Comparison of ENCODE assay signal across 18 cellular contexts in the genomic region with DNA sequence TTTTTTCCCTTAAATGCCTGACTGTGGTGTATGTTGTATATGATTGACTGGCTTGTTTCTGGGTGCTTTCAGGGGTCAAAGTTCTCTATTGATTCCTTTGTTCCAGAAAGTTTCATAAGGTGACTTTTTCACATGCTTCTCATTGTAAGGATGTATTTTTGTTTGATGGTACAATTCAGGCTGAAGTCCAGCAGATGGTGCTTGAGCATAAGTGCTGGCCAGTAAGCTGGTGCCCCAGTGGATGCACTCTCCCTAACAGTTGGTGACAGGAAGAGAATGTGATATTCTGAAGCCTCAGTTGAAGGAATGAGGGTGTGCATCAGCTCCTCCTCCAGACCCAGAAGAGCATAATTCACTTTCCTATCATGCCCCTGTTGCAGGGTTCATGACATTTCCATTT.
DNase-seq lines count a peak whose midpoint lies in the region; ATAC-seq and TF ChIP-seq lines count a peak whose summit lies in the region.
"Had no signal": no experiment of that assay in that cellular context is flagged by ENCODE, and none has a peak within 500 bp of the region (broad histone marks: within the 10 kb centered on the region; RNA-seq: fewer than 3 reads in every experiment).

No MANE protein-coding gene starts in this region.

- no peak overlapping the region for H3K4ac ChIP-seq in H9 (ENCODE audit: low read depth, low read length)

- no peak overlapping the region; a peak in 1 of 7 replicates for H3K27ac Mint-ChIP-seq in H9
- H3K27ac Mint-ChIP-seq: activated T-helper 1 cell treated with anti-CD3 and anti-CD28 coated beads, Interleukin-12 subunit alpha, Interleukin-12 subunit beta, Interleukin-2, Interleukin-4 antibody, amounts not matched to agents 30 ng/mL and 10 ng/mL and 1 ng/mL, durations not matched to agents 14 hours and 24 hours and 36 hours; B cell; stimulated activated effector memory CD8-positive, alpha-beta T cell treated with anti-CD3 and anti-CD28 coated beads, Interleukin-12 subunit alpha, Interleukin-12 subunit beta, amount 100 ng/mL, for 72 hours; T-helper 1 cell treated with Interleukin-12 subunit alpha and Interleukin-12 subunit beta and Interleukin-4 antibody, amounts not matched to agents 30 μg/mL and 1 μg/mL, for 36 hours had no signal

- no peaks in the 10 kb centered on the region for H3K4me1 ChIP-seq in BE2C
- peaks cover 3% of the 10 kb centered on the region; the same call in 1 of the 2 replicates for H3K4me1 ChIP-seq in H9 (ENCODE audit: insufficient read depth, low read length)
- H3K4me1 ChIP-seq: right atrium auricular region had no signal

- no peaks in the 10 kb centered on the region for H3K23me2 ChIP-seq in H9 (ENCODE audit: insufficient read length, low read depth, low read length, poor library complexity, severe bottlenecking)

- ATAC-seq in left lobe of liver (peak; percentile 39), GM21576 (IDR thresholded peaks at IDR 0.05; ENCODE audit: unreplicated experiment) (no peak), GM21723 (IDR thresholded peaks at IDR 0.05; ENCODE audit: unreplicated experiment) (no peak)
- ATAC-seq: stimulated activated effector memory CD8-positive, alpha-beta T cell treated with anti-CD3 and anti-CD28 coated beads, Interleukin-12 subunit alpha, Interleukin-12 subunit beta, amount 100 ng/mL, for 72 hours had no signal

- H3K79me1 ChIP-seq in H9 (ENCODE audit: insufficient read depth, low read depth, low read length, poor library complexity, severe bottlenecking): no peaks in the 10 kb centered on the region

- no peak overlapping the region for H2BK120ac ChIP-seq in H9 (ENCODE audit: low read depth, low read length, poor library complexity, severe bottlenecking)

- no peak overlapping the region for H3K4me3 Mint-ChIP-seq in H9
- H3K4me3 Mint-ChIP-seq: activated T-helper 1 cell treated with anti-CD3 and anti-CD28 coated beads, Interleukin-12 subunit alpha, Interleukin-12 subunit beta, Interleukin-2, Interleukin-4 antibody, amounts not matched to agents 30 ng/mL and 10 ng/mL and 1 ng/mL, durations not matched to agents 14 hours and 24 hours and 36 hours; B cell; stimulated activated effector memory CD8-positive, alpha-beta T cell treated with anti-CD3 and anti-CD28 coated beads, Interleukin-12 subunit alpha, Interleukin-12 subunit beta, amount 100 ng/mL, for 72 hours; T-helper 1 cell treated with Interleukin-12 subunit alpha and Interleukin-12 subunit beta and Interleukin-4 antibody, amounts not matched to agents 30 μg/mL and 1 μg/mL, for 36 hours had no signal

- no peak overlapping the region for H2BK15ac ChIP-seq in H9 (ENCODE audit: low read depth, low read length)

- no peak overlapping the region for H2BK20ac ChIP-seq in H9 (ENCODE audit: low read depth, low read length, poor library complexity, severe bottlenecking)

- H4K8ac ChIP-seq in H9 (replicated peaks; ENCODE audit: insufficient read length, low read depth, low read length): no peak overlapping the region

- no peak overlapping the region for H3K9ac ChIP-seq in H9 (ENCODE audit: extremely low read depth, insufficient read length, low read length)

- no peak overlapping the region for H3K56ac ChIP-seq in H9 (ENCODE audit: insufficient read length, low read depth, low read length)

- no peaks in the 10 kb centered on the region for H3K27me3 ChIP-seq in BE2C
- H3K27me3 ChIP-seq in H9 (ENCODE audit: insufficient read depth, low read length): no peaks in the 10 kb centered on the region
- H3K27me3 ChIP-seq: right atrium auricular region had no signal

- H3K27me3 Mint-ChIP-seq in H9 (ENCODE audit: low read depth): no peaks in the 10 kb centered on the region
- H3K27me3 Mint-ChIP-seq: B cell had no signal

- no peak overlapping the region for H4K91ac ChIP-seq in H9 (ENCODE audit: insufficient read length, low read depth, low read length)

- H3K9me3 Mint-ChIP-seq in H9: peaks cover 34 to 43% of the 10 kb centered on the region in 2 experiments

- peaks cover 45 to 63% (median 48%) of the 10 kb centered on the region in 3 experiments for H3K36me3 Mint-ChIP-seq in H9 (ENCODE audit: insufficient read depth in 1 of 3, low read depth in 3 of 3)
- H3K36me3 Mint-ChIP-seq: stimulated activated effector memory CD8-positive, alpha-beta T cell treated with anti-CD3 and anti-CD28 coated beads, Interleukin-12 subunit alpha, Interleukin-12 subunit beta, amount 100 ng/mL, for 72 hours had no signal

- no peak overlapping the region for H2BK5ac ChIP-seq in H9 (ENCODE audit: insufficient read length, low read length)

- DNase-seq in BE2C (peak; percentile 14), H9 (no peak), RKO (ENCODE audit: low spot score) (peak; percentile 67), left lobe of liver (ENCODE audit: low spot score) (no peak), GDM1 (lab: John Stamatoyannopoulos, UW) (no peak), NCI-H226 (no peak)
- DNase-seq: activated CD4-positive, alpha-beta T cell treated with anti-CD3 and anti-CD28 coated beads, Interleukin-2, amount 50 U/mL, for 1 hour; anterior cingulate cortex; dorsolateral prefrontal cortex; NCI-H1436; stimulated activated CD4-positive, alpha-beta T cell treated with anti-CD3 and anti-CD28 coated beads, Interleukin-4, amount 100 ng/mL, for 1 hour had no signal

- TF ChIP-seq CTCF in BE2C (IDR thresholded peaks at IDR 0.05; ENCODE audit: low read depth, low read length) (peak; percentile 56), H9 (conservative IDR thresholded peaks at IDR 0.05) (peak; percentile 43; the same call in 2 of the 3 replicates)

- H2AK5ac ChIP-seq in H9 (ENCODE audit: insufficient read length, low read length): no peak overlapping the region

- no peak overlapping the region for H2AFZ ChIP-seq in H9 (ENCODE audit: low read length)

- H3K36me3 ChIP-seq in BE2C: no peaks in the 10 kb centered on the region
- H3K36me3 ChIP-seq: right atrium auricular region had no signal

- no peaks in the 10 kb centered on the region for H3K9me3 ChIP-seq in BE2C
- no peaks in the 10 kb centered on the region for H3K9me3 ChIP-seq in H9 (ENCODE audit: control insufficient read depth, low read depth, low read length)

- H3K18ac ChIP-seq in H9 (ENCODE audit: insufficient read length, low read depth, low read length): no peak overlapping the region

- H3K4me2 ChIP-seq in H9 (ENCODE audit: insufficient read depth, insufficient read length, low read length): no peak overlapping the region

- no peak overlapping the region for H4K5ac ChIP-seq in H9 (ENCODE audit: insufficient read length, low read depth, low read length)

- H3T11ph ChIP-seq in H9 (ENCODE audit: low read length): no peak overlapping the region

- H3K27ac ChIP-seq in H9 (ENCODE audit: insufficient read length, low read depth, low read length): no peak overlapping the region
- H3K27ac ChIP-seq: dorsolateral prefrontal cortex, right atrium auricular region had no signal

- H2BK12ac ChIP-seq in H9 (ENCODE audit: insufficient read length, low read depth, low read length): no peak overlapping the region

- no peak overlapping the region for H3K23ac ChIP-seq in H9 (ENCODE audit: insufficient read length, low read depth, low read length)

- no peaks in the 10 kb centered on the region for H3K79me2 ChIP-seq in H9 (ENCODE audit: insufficient read depth, low read length)

- no peaks in the 10 kb centered on the region for H4K20me1 ChIP-seq in H9 (ENCODE audit: control insufficient read depth, insufficient read depth, insufficient read length)

- no peak overlapping the region for H3K14ac ChIP-seq in H9 (ENCODE audit: insufficient read depth, low read length)

- H3K4me3 ChIP-seq in BE2C (ENCODE audit: low read depth, low read length): no peak overlapping the region
- H3K4me3 ChIP-seq: dorsolateral prefrontal cortex, right atrium auricular region had no signal

- peaks cover 17 to 26% of the 10 kb centered on the region in 2 experiments for H3K4me1 Mint-ChIP-seq in H9
- H3K4me1 Mint-ChIP-seq: B cell; stimulated activated effector memory CD8-positive, alpha-beta T cell treated with anti-CD3 and anti-CD28 coated beads, Interleukin-12 subunit alpha, Interleukin-12 subunit beta, amount 100 ng/mL, for 72 hours had no signal

Comparison
In these comparisons a context has a peak if more than half of its experiments do, and no peak if none do; other contexts are left out.
1. DNase-seq: peak in BE2C (single experiment) and RKO (single experiment); none in H9 (single experiment), left lobe of liver (single experiment), GDM1 (single experiment) and NCI-H226 (single experiment).